13 cellular contexts compared by ENCODE assay signal in genomic region chr1:14415396-14415795, GRCh38.
DNase-seq lines count a peak whose midpoint lies in the region; ATAC-seq and TF ChIP-seq lines count a peak whose summit lies in the region.
"Had no signal": no experiment of that assay in that cellular context is flagged by ENCODE, and none has a peak within 500 bp of the region (broad histone marks: within the 10 kb centered on the region; RNA-seq: fewer than 3 reads in every experiment).

No MANE protein-coding gene starts in this region.

- no peak overlapping the region for H3K9ac ChIP-seq in OCI-LY3 (ENCODE audit: low read length)

- H3K9me3 ChIP-seq in OCI-LY3 (ENCODE audit: insufficient read depth, low read length), result no peaks in the 10 kb centered on the region
- H3K9me3 ChIP-seq: tibial artery had no signal

- ATAC-seq in GM19467 (IDR thresholded peaks at IDR 0.05; ENCODE audit: unreplicated experiment), result no peak

- no peaks in the 10 kb centered on the region for H3K79me2 ChIP-seq in OCI-LY3 (ENCODE audit: low read length)

- TF ChIP-seq CTCF in GM12864 (IDR thresholded peaks at IDR 0.05; ENCODE audit: low read depth, low read length, missing control alignments) (peak; percentile 16), OCI-LY3 (IDR thresholded peaks at IDR 0.05; ENCODE audit: low read depth, low read length) (peak; percentile 22; the same call in 1 of the 2 replicates)

- no peak overlapping the region for H3K27ac ChIP-seq in OCI-LY3 (ENCODE audit: low read length)
- H3K27ac ChIP-seq: RWPE1, tibial artery had no signal

- DNase-seq in NCI-H1417 (lab: John Stamatoyannopoulos, UW) (peak in 2 of 3 experiments; percentile 11 to 20), NCI-H1417 treated with DMSO at 0.1 percent for 48 hours (lab: John Stamatoyannopoulos, UW) (no peak), GM12864 (ENCODE audit: low read depth) (no peak), iPS-NIHi7 (ENCODE audit: extremely low spot score) (peak; percentile 76), MV-4-11 (lab: John Stamatoyannopoulos, UW) (no peak)
- DNase-seq in central memory CD4-positive, alpha-beta T cell, result no peak
- DNase-seq: activated T-cell treated with anti-CD3 and anti-CD28 coated beads for 4 hours, amniotic stem cell, dermis blood vessel endothelial cell, tibial artery had no signal

- H3K4me2 ChIP-seq in OCI-LY3 (ENCODE audit: low read length), result no peak overlapping the region

- H2AFZ ChIP-seq in OCI-LY3 (ENCODE audit: low read depth, low read length), result no peak overlapping the region

- H3K27me3 ChIP-seq in OCI-LY3 (ENCODE audit: low read depth, low read length), result no peaks in the 10 kb centered on the region

- no peaks in the 10 kb centered on the region for H3K36me3 ChIP-seq in OCI-LY3 (replicated peaks; ENCODE audit: low read depth, low read length)
- H3K36me3 ChIP-seq: tibial artery had no signal

- H3K4me3 ChIP-seq in GM12864 (ENCODE audit: low read depth, low read length), result no peak overlapping the region
- no peak overlapping the region for H3K4me3 ChIP-seq in OCI-LY3 (ENCODE audit: low read length)
- H3K4me3 ChIP-seq: tibial artery had no signal

- no peaks in the 10 kb centered on the region for H4K20me1 ChIP-seq in OCI-LY3 (ENCODE audit: insufficient read depth, low read length)

- H3K4me1 ChIP-seq in OCI-LY3 (ENCODE audit: low read length), result no peaks in the 10 kb centered on the region

Comparison
In these comparisons a context has a peak if more than half of its experiments do, and no peak if none do; other contexts are left out.
1. DNase-seq: peak in NCI-H1417 (2 of 3) and iPS-NIHi7 (single experiment); none in NCI-H1417 treated with DMSO at 0.1 percent for 48 hours (single experiment), GM12864 (single experiment), central memory CD4-positive, alpha-beta T cell (single experiment) and MV-4-11 (single experiment).